Comparison of ENCODE assay signal across 9 cellular contexts in genomic region chr5:134070979-134071849, GRCh38. TPM values are rescaled to one million over a fixed set of nuclear protein-coding genes. Genes with fewer than 3 reads are reported as not detected.
A peak's percentile ranks its signal among the peaks of the same experiment; 100 is the strongest.
DNase-seq lines count a peak whose midpoint lies in the region; ATAC-seq and TF ChIP-seq lines count a peak whose summit lies in the region.
"Had no signal": no experiment of that assay in that cellular context is flagged by ENCODE, and none has a peak within 500 bp of the region (broad histone marks: within the 10 kb centered on the region; RNA-seq: fewer than 3 reads in every experiment).

No MANE protein-coding gene starts in this region.

- no peak overlapping the region for H3K27ac ChIP-seq in sigmoid colon
- H3K27ac ChIP-seq: 22Rv1 had no signal

- peak overlapping the region; percentile 89 for H3K27ac Mint-ChIP-seq in activated CD8-positive, alpha-beta T cell treated with anti-CD3 and anti-CD28 coated beads for 36 hours

- peak overlapping the region in 3 of 4 donors; percentile 13 to 42 (median 34) for H3K4me3 ChIP-seq in sigmoid colon

- intact Hi-C loops in activated CD8-positive, alpha-beta T cell treated with anti-CD3 and anti-CD28 coated beads for 36 hours (cut with micrococcal nuclease): no loop called here
- intact Hi-C loops in Right ventricle myocardium superior (cut with DNase I): no loop called here
- intact Hi-C loops in sigmoid colon (cut with DNase I): no loop called here

- H3K9me3 ChIP-seq in sigmoid colon: no peaks in the 10 kb centered on the region

- TF ChIP-seq CTCF in activated CD8-positive, alpha-beta T cell treated with anti-CD3 and anti-CD28 coated beads for 36 hours (IDR thresholded peaks at IDR 0.05): no peak
- no peak for TF ChIP-seq CTCF in sigmoid colon (IDR thresholded peaks at IDR 0.05)

- peak overlapping the region; percentile 64 for H3K4me3 Mint-ChIP-seq in activated CD8-positive, alpha-beta T cell treated with anti-CD3 and anti-CD28 coated beads for 36 hours

- POLR2A ChIA-PET in activated CD8-positive, alpha-beta T cell treated with anti-CD3 and anti-CD28 coated beads for 36 hours (lab: Charles Lee): interaction anchor here (0.6 to 3.6 kb wide), 6 partner anchors 9 to 1430 kb away, joined by 3 to 14 read pairs (median 5); no protein-coding TSS in a partner anchor

- H3K36me3 Mint-ChIP-seq in activated CD8-positive, alpha-beta T cell treated with anti-CD3 and anti-CD28 coated beads for 36 hours (ENCODE audit: low read depth): no peaks in the 10 kb centered on the region

- no peak for TF ChIP-seq POLR2A in sigmoid colon (IDR thresholded peaks at IDR 0.05)

- 10 to 11% methylated on average over 42 of the region's 42 CpGs for WGBS in sigmoid colon, 2 donors

- H3K9me3 Mint-ChIP-seq in activated CD8-positive, alpha-beta T cell treated with anti-CD3 and anti-CD28 coated beads for 36 hours: no peaks in the 10 kb centered on the region

- H3K4me1 ChIP-seq in sigmoid colon: peaks cover 0 to 11% (median 7%) of the 10 kb centered on the region in 4 donors

- no peak for TF ChIP-seq EP300 in sigmoid colon (IDR thresholded peaks at IDR 0.05)

- CTCF ChIA-PET in activated CD8-positive, alpha-beta T cell treated with anti-CD3 and anti-CD28 coated beads for 36 hours (lab: Charles Lee): interaction anchor here (0.8 to 4.2 kb wide), 9 partner anchors 10 to 70 kb away, joined by 3 to 44 read pairs (median 5); no protein-coding TSS in a partner anchor

- peak; percentile 55 for ATAC-seq in activated CD8-positive, alpha-beta T cell treated with anti-CD3 and anti-CD28 coated beads for 36 hours
- ATAC-seq in Right ventricle myocardium superior (ENCODE audit: poor library complexity) (peak; percentile 41), HG03442 (IDR thresholded peaks at IDR 0.05; ENCODE audit: unreplicated experiment) (no peak), HG03565 (IDR thresholded peaks at IDR 0.05; ENCODE audit: unreplicated experiment) (no peak)

- peaks cover 65% of the 10 kb centered on the region for H3K4me1 Mint-ChIP-seq in activated CD8-positive, alpha-beta T cell treated with anti-CD3 and anti-CD28 coated beads for 36 hours (ENCODE audit: low read depth)

- DNase-seq in DMS 273 (lab: John Stamatoyannopoulos, UW; ENCODE audit: unreplicated experiment) (peak; percentile 18), DMS 273 treated with DMSO at 0.1 percent for 48 hours (lab: John Stamatoyannopoulos, UW) (no peak), Right ventricle myocardium superior (no peak), sigmoid colon (peak; percentile 54), Kasumi-1 (lab: John Stamatoyannopoulos, UW) (no peak)
- peak; percentile 69 for DNase-seq in activated CD8-positive, alpha-beta T cell treated with anti-CD3 and anti-CD28 coated beads for 36 hours

- H3K36me3 ChIP-seq in sigmoid colon: no peaks in the 10 kb centered on the region

- H3K27me3 Mint-ChIP-seq in activated CD8-positive, alpha-beta T cell treated with anti-CD3 and anti-CD28 coated beads for 36 hours: no peaks in the 10 kb centered on the region

- H3K27me3 ChIP-seq in sigmoid colon: peaks cover 0 to 37% (median 8%) of the 10 kb centered on the region in 3 donors

RNA-seq across cellular contexts. Expression of gene TCF7, which starts 43.3 kb away (rescaled TPM):
- total RNA-seq in activated CD8-positive, alpha-beta T cell treated with anti-CD3 and anti-CD28 coated beads for 36 hours: 10 to 100 TPM; 47.4 to 50.3 TPM
- 2.2 TPM for total RNA-seq in Right ventricle myocardium superior
- total RNA-seq in sigmoid colon: 1 to 10 TPM in 1 of 4 donors, under 1 TPM in 3; 0.36 to 1.5 (median 0.62) TPM
- 10 to 100 TPM in 1 of 3 donors, 1 to 10 TPM in 2; 1.8 to 38.4 (median 3.7) TPM for polyA plus RNA-seq in sigmoid colon

Comparison
In these comparisons a context has a peak if more than half of its experiments do, and no peak if none do; other contexts are left out.
1. DNase-seq: peak in DMS 273 (single experiment), activated CD8-positive, alpha-beta T cell treated with anti-CD3 and anti-CD28 coated beads for 36 hours (single experiment) and sigmoid colon (single experiment); none in DMS 273 treated with DMSO at 0.1 percent for 48 hours (single experiment), Right ventricle myocardium superior (single experiment) and Kasumi-1 (0 of 2).
2. ATAC-seq: peak in activated CD8-positive, alpha-beta T cell treated with anti-CD3 and anti-CD28 coated beads for 36 hours (single experiment) and Right ventricle myocardium superior (single experiment); none in HG03442 (single experiment) and HG03565 (single experiment).
3. RNA of gene TCF7, which starts 43.3 kb away (total RNA-seq): 47.4 to 50.3 TPM in activated CD8-positive, alpha-beta T cell treated with anti-CD3 and anti-CD28 coated beads for 36 hours; 2.2 TPM in Right ventricle myocardium superior (single experiment) and 0.36 to 1.5 TPM in sigmoid colon; every median in the first group is over 10 times any median in the second.